Comparison of ENCODE assay signal across 13 cellular contexts in the genomic region with DNA sequence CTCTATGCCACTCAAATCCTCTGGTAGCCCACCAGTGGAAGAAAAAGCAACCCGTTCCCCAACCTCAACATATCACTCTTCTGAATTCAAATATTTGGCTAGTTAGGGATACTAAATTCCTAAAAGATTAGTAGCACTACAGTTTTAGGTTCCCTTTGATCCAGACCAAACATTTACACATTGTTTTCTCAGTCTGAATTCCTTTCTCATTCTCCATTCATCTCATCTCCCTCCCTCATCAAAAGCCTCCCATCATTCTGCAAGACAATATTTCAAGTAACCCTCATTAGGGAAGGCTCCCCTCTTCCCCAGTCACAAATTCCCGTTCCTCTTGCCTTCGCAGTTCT. TPM values are rescaled to one million over a fixed set of nuclear protein-coding genes. Genes with fewer than 3 reads are reported as not detected.
DNase-seq lines count a peak whose midpoint lies in the region; ATAC-seq and TF ChIP-seq lines count a peak whose summit lies in the region.
"Had no signal": no experiment of that assay in that cellular context is flagged by ENCODE, and none has a peak within 500 bp of the region (broad histone marks: within the 10 kb centered on the region; RNA-seq: fewer than 3 reads in every experiment).

No MANE protein-coding gene starts in this region.

- peak overlapping the region; percentile 66 for H3K27ac Mint-ChIP-seq in CD4-positive, alpha-beta T cell
- H3K27ac Mint-ChIP-seq in HFFc6 (peak overlapping the region; percentile 94), Calu3 (ENCODE audit: unreplicated experiment) (no peak overlapping the region)
- H3K27ac Mint-ChIP-seq in activated naive CD8-positive, alpha-beta T cell treated with anti-CD3 and anti-CD28 coated beads, Interleukin-2, amount 50 U/mL, for 24 hours, result peak overlapping the region; percentile 43
- H3K27ac Mint-ChIP-seq: dendritic cell treated with granulocyte-macrophage colony-stimulating factor and Interleukin-4, amounts not matched to agents 40 ng/mL and 50 ng/mL, for 4 days had no signal

- CTCF ChIA-PET in CD4-positive, alpha-beta T cell (lab: Charles Lee), result interaction anchor here (1.6 kb wide), 1 partner anchor 194 kb away, joined by 4 read pairs; the partner anchor contains the start of gene LSM11
- CTCF ChIA-PET in Calu3 (lab: Charles Lee), result interaction anchor here (0.6 kb wide), 1 partner anchor 31 kb away, joined by 5 read pairs; no protein-coding TSS in a partner anchor

- H3K27ac ChIP-seq in CD4-positive, alpha-beta T cell (ENCODE audit: low read depth, low read length), result peak overlapping the region; percentile 4
- H3K27ac ChIP-seq in muscle layer of duodenum (ENCODE audit: low read length), result peak overlapping the region; percentile 92

- peaks cover 77% of the 10 kb centered on the region for H3K4me1 Mint-ChIP-seq in CD4-positive, alpha-beta T cell (ENCODE audit: low read depth)
- peaks cover 77% of the 10 kb centered on the region for H3K4me1 Mint-ChIP-seq in HFFc6 (ENCODE audit: low read depth)
- peaks cover 73% of the 10 kb centered on the region for H3K4me1 Mint-ChIP-seq in activated naive CD8-positive, alpha-beta T cell treated with anti-CD3 and anti-CD28 coated beads, Interleukin-2, amount 50 U/mL, for 24 hours
- peaks cover 25% of the 10 kb centered on the region for H3K4me1 Mint-ChIP-seq in Calu3 (ENCODE audit: low read depth, unreplicated experiment)

- H3K9me3 ChIP-seq in CD4-positive, alpha-beta T cell (ENCODE audit: control insufficient read depth, low read length), result no peaks in the 10 kb centered on the region
- H3K9me3 ChIP-seq in muscle layer of duodenum (ENCODE audit: control insufficient read depth in 1 of 2, low read length in 2 of 2), result no peaks in the 10 kb centered on the region
- H3K9me3 ChIP-seq: mucosa of descending colon had no signal

- no peaks in the 10 kb centered on the region for H3K27me3 ChIP-seq in CD4-positive, alpha-beta T cell (ENCODE audit: control insufficient read depth, insufficient read depth, low read length)
- H3K27me3 ChIP-seq in muscle layer of duodenum (ENCODE audit: low read depth, low read length), result no peaks in the 10 kb centered on the region

- peaks cover 3% of the 10 kb centered on the region for H3K9me3 Mint-ChIP-seq in CD4-positive, alpha-beta T cell
- H3K9me3 Mint-ChIP-seq in HFFc6, result no peaks in the 10 kb centered on the region
- no peaks in the 10 kb centered on the region for H3K9me3 Mint-ChIP-seq in activated naive CD8-positive, alpha-beta T cell treated with anti-CD3 and anti-CD28 coated beads, Interleukin-2, amount 50 U/mL, for 24 hours
- peaks cover 6% of the 10 kb centered on the region for H3K9me3 Mint-ChIP-seq in Calu3 (ENCODE audit: low read depth, unreplicated experiment)

- TF ChIP-seq CTCF in CD4-positive, alpha-beta T cell (IDR thresholded peaks at IDR 0.05), result no peak
- TF ChIP-seq CTCF in HFFc6 (IDR thresholded peaks at IDR 0.05) (no peak), Calu3 (IDR thresholded peaks at IDR 0.05; ENCODE audit: unreplicated experiment) (no peak)

- POLR2A ChIA-PET in CD4-positive, alpha-beta T cell (lab: Charles Lee), result interaction anchor here (0.6 kb wide), 1 partner anchor 22 kb away, joined by 5 read pairs; no protein-coding TSS in a partner anchor

- intact Hi-C loops in CD4-positive, alpha-beta T cell (cut with DNase I, micrococcal nuclease), result no loop called here
- intact Hi-C loops in Calu3 (cut with micrococcal nuclease; ENCODE audit: unreplicated experiment), result no loop called here

- H3K4me3 ChIP-seq in muscle layer of duodenum (ENCODE audit: low read depth in 1 of 2, low read length in 2 of 2), result peak overlapping the region in 1 of 2 donors; percentile 3
- H3K4me3 ChIP-seq: mucosa of descending colon had no signal

- no peaks in the 10 kb centered on the region for H3K36me3 Mint-ChIP-seq in CD4-positive, alpha-beta T cell (ENCODE audit: low read depth)
- H3K36me3 Mint-ChIP-seq in HFFc6 (ENCODE audit: low read depth), result peaks cover 43% of the 10 kb centered on the region
- peaks cover 2% of the 10 kb centered on the region for H3K36me3 Mint-ChIP-seq in activated naive CD8-positive, alpha-beta T cell treated with anti-CD3 and anti-CD28 coated beads, Interleukin-2, amount 50 U/mL, for 24 hours (ENCODE audit: low read depth)
- H3K36me3 Mint-ChIP-seq in Calu3 (ENCODE audit: insufficient read depth, unreplicated experiment), result no peaks in the 10 kb centered on the region

- no TSS peak for BruUV-seq in Calu3 (replicated peaks; lab: Mats Ljungman, UMichigan)

- no peaks in the 10 kb centered on the region for H3K36me3 ChIP-seq in muscle layer of duodenum (ENCODE audit: control insufficient read depth in 1 of 2, insufficient read depth in 2 of 2, low read length in 2 of 2)

- DNase-seq in CD4-positive, alpha-beta T cell, result no peak
- DNase-seq in HFFc6, result peak; percentile 42
- no peak for DNase-seq in activated naive CD8-positive, alpha-beta T cell treated with anti-CD3 and anti-CD28 coated beads, Interleukin-2, amount 50 U/mL, for 24 hours
- no peak for DNase-seq in Calu3
- DNase-seq in NCI-H1092 (lab: John Stamatoyannopoulos, UW), result no peak
- no peak for DNase-seq in NCI-H2081 (lab: John Stamatoyannopoulos, UW)
- DNase-seq: hypothalamus; mucosa of descending colon; NCI-H524 treated with DMSO at 0.1 percent for 48 hours; stimulated activated CD4-positive, alpha-beta T cell treated with anti-CD3 and anti-CD28 coated beads, Interleukin-12 subunit alpha, Interleukin-12 subunit beta, amount 100 ng/mL, for 4 hours had no signal

- H3K4me3 Mint-ChIP-seq in CD4-positive, alpha-beta T cell, result peak overlapping the region; percentile 18
- H3K4me3 Mint-ChIP-seq in HFFc6, result peak overlapping the region; percentile 81
- H3K4me3 Mint-ChIP-seq in activated naive CD8-positive, alpha-beta T cell treated with anti-CD3 and anti-CD28 coated beads, Interleukin-2, amount 50 U/mL, for 24 hours, result no peak overlapping the region
- H3K4me3 Mint-ChIP-seq in Calu3 (ENCODE audit: low read depth, unreplicated experiment), result no peak overlapping the region
- H3K4me3 Mint-ChIP-seq: dendritic cell treated with granulocyte-macrophage colony-stimulating factor and Interleukin-4, amounts not matched to agents 40 ng/mL and 50 ng/mL, for 4 days had no signal

- ATAC-seq in CD4-positive, alpha-beta T cell (ENCODE audit: poor library complexity), result no peak
- no peak for ATAC-seq in activated naive CD8-positive, alpha-beta T cell treated with anti-CD3 and anti-CD28 coated beads, Interleukin-2, amount 50 U/mL, for 24 hours
- ATAC-seq in activated CD4-positive, CD25-positive, alpha-beta regulatory T cell treated with anti-CD3 and anti-CD28 coated beads, Interleukin-2, amount 50 U/mL, for 24 hours, result no peak

- H3K27me3 Mint-ChIP-seq in CD4-positive, alpha-beta T cell, result no peaks in the 10 kb centered on the region
- H3K27me3 Mint-ChIP-seq in HFFc6 (ENCODE audit: insufficient read depth) (0 out of 2 replicates have a peak, but pooled peaks cover 3% of the 10 kb centered on the region), Calu3 (ENCODE audit: unreplicated experiment) (no peaks in the 10 kb centered on the region)
- no peaks in the 10 kb centered on the region for H3K27me3 Mint-ChIP-seq in activated naive CD8-positive, alpha-beta T cell treated with anti-CD3 and anti-CD28 coated beads, Interleukin-2, amount 50 U/mL, for 24 hours

- peaks cover 23 to 46% of the 10 kb centered on the region in 2 donors for H3K4me1 ChIP-seq in muscle layer of duodenum (ENCODE audit: control insufficient read depth in 1 of 2, insufficient read depth in 2 of 2, low read length in 2 of 2)

RNA-seq across cellular contexts. Expression of gene ADAM19, which starts 26.3 kb away (rescaled TPM):
- total RNA-seq in CD4-positive, alpha-beta T cell, result 10 to 100 TPM; 26.7 to 29.1 TPM
- total RNA-seq in HFFc6 (2021; fragmentation: NEBNext Ultra II Directional; extraction: Animal tissue kit (Norgen Biotek cat#: 25700)), result 100 to 1,000 TPM in 2 of 6 experiments, 10 to 100 TPM in 4; 75.4 to 152 (median 83.2) TPM
- total RNA-seq in Calu3 (2022), result 5.2 and 16.2 TPM in 2 replicates

Comparison
In these comparisons a context has a peak if more than half of its experiments do, and no peak if none do; other contexts are left out.
1. H3K4me3 Mint-ChIP-seq: peak in CD4-positive, alpha-beta T cell (single experiment) and HFFc6 (single experiment); none in activated naive CD8-positive, alpha-beta T cell treated with anti-CD3 and anti-CD28 coated beads, Interleukin-2, amount 50 U/mL, for 24 hours (single experiment) and Calu3 (single experiment).